Comparison of ENCODE assay signal across 19 cellular contexts in genomic region chr6:128239146-128239545, GRCh38.
DNase-seq lines count a peak whose midpoint lies in the region; ATAC-seq, FAIRE-seq and TF ChIP-seq lines count a peak whose summit lies in the region.
"Had no signal": no experiment of that assay in that cellular context is flagged by ENCODE, and none has a peak within 500 bp of the region (broad histone marks: within the 10 kb centered on the region; RNA-seq: fewer than 3 reads in every experiment).

No MANE protein-coding gene starts in this region.

- POLR2A ChIA-PET in GM12878 (lab: Charles Lee) = no interaction called here

- H3K27me3 ChIP-seq in left ventricle myocardium inferior (ENCODE audit: low read depth) = no peaks in the 10 kb centered on the region
- no peaks in the 10 kb centered on the region for H3K27me3 ChIP-seq in GM12878 (replicated peaks in 1 of 2; ENCODE audit: control insufficient read depth in 2 of 2, insufficient read depth in 2 of 2, low read length in 1 of 2)
- no peaks in the 10 kb centered on the region for H3K27me3 ChIP-seq in gastrocnemius medialis

- H3K9me3 ChIP-seq in left ventricle myocardium inferior (replicated peaks) (no peaks in the 10 kb centered on the region), GM12878 (replicated peaks; ENCODE audit: control insufficient read depth, insufficient read depth, low read length) (no peaks in the 10 kb centered on the region), gastrocnemius medialis (no peaks in the 10 kb centered on the region)
- H3K9me3 ChIP-seq: A549 had no signal

- intact Hi-C loops in left ventricle myocardium inferior (cut with micrococcal nuclease) = no loop called here
- intact Hi-C loops in Right ventricle myocardium superior (cut with DNase I) = no loop called here
- intact Hi-C loops in GM12878 (cut with micrococcal nuclease; ENCODE audit: unreplicated experiment) = no loop called here
- intact Hi-C loops in gastrocnemius medialis (cut with DNase I; ENCODE audit: low total_unique reads) = no loop called here

- no peak overlapping the region for H3K27ac Mint-ChIP-seq in memory B cell

- no peak overlapping the region for H3K4me3 ChIP-seq in left ventricle myocardium inferior
- H3K4me3 ChIP-seq in GM12878 = no peak overlapping the region
- H3K4me3 ChIP-seq in gastrocnemius medialis = no peak overlapping the region
- H3K4me3 ChIP-seq: A549, SK-N-MC had no signal

- SMC1A ChIA-PET in GM12878 (lab: Charles Lee; ENCODE audit: uncharacterized antibody, unreplicated experiment) = no interaction called here

- no TSS peak for BruUV-seq in GM12878 (replicated peaks; lab: Mats Ljungman, UMichigan)

- H3K79me2 ChIP-seq in GM12878 (ENCODE audit: control insufficient read depth, insufficient read depth, low read length) = no peaks in the 10 kb centered on the region

- no peaks in the 10 kb centered on the region for H3K9me3 Mint-ChIP-seq in memory B cell

- H3K4me2 ChIP-seq in GM12878 (ENCODE audit: control insufficient read depth, insufficient read depth) = no peak overlapping the region
- H3K4me2 ChIP-seq: A549 had no signal

- TF ChIP-seq CTCF in left ventricle myocardium inferior (IDR thresholded peaks at IDR 0.05; ENCODE audit: borderline replicate concordance) = no peak
- no peak for TF ChIP-seq CTCF in GM12878 (IDR thresholded peaks at IDR 0.05 in 2 of 3, conservative IDR thresholded peaks at IDR 0.05 in 1 of 3; ENCODE audit: control insufficient read depth in 2 of 3, extremely low read depth in 1 of 3, insufficient read depth in 1 of 3, low read depth in 3 of 3, low read length in 3 of 3)
- no peak for TF ChIP-seq CTCF in gastrocnemius medialis (IDR thresholded peaks at IDR 0.05 in 4 of 5, conservative IDR thresholded peaks at IDR 0.05 in 1 of 5)

- H3K36me3 Mint-ChIP-seq in memory B cell = peaks cover 3% of the 10 kb centered on the region

- no peaks in the 10 kb centered on the region for H3K27me3 Mint-ChIP-seq in memory B cell

- peaks cover 63% of the 10 kb centered on the region for H3K4me1 ChIP-seq in left ventricle myocardium inferior
- H3K4me1 ChIP-seq in GM12878 (ENCODE audit: control insufficient read depth, insufficient read depth, low read length) = no peaks in the 10 kb centered on the region
- peaks cover 0 to 5% of the 10 kb centered on the region in 2 donors for H3K4me1 ChIP-seq in gastrocnemius medialis
- H3K4me1 ChIP-seq: A549 had no signal

- H4K20me1 ChIP-seq in GM12878 (ENCODE audit: control insufficient read depth, insufficient read depth) = no peaks in the 10 kb centered on the region

- no peak for TF ChIP-seq RAD21 in GM12878 (IDR thresholded peaks at IDR 0.05; ENCODE audit: insufficient read depth, low read depth, low read length)

- DNase-seq in left ventricle myocardium inferior (no peak), Right ventricle myocardium superior (no peak), GM12878 (ENCODE audit: low read depth, low spot score) (no peak), memory B cell (ENCODE audit: low spot score in 2 of 2) (no peak), NCI-H1417 (lab: John Stamatoyannopoulos, UW) (no peak), gastrocnemius medialis (no peak), substantia nigra (lab: John Stamatoyannopoulos, UW) (no peak)
- DNase-seq: DMS79 treated with DMSO at 0.1 percent for 48 hours, KBM-7, MV-4-11, NCI-H1930, NCI-H748 treated with DMSO at 0.1 percent for 48 hours, OCI-M1, SHP77 had no signal

- CTCF ChIA-PET in GM12878 (lab: Yijun Ruan, JAX) = no interaction called here

- TF ChIP-seq POLR2A in GM12878 (IDR thresholded peaks at IDR 0.05; ENCODE audit: low read depth, low read length) (no peak), gastrocnemius medialis (IDR thresholded peaks at IDR 0.05) (no peak)

- H3K4me3 Mint-ChIP-seq in memory B cell = peak overlapping the region; percentile 56

- no peak overlapping the region for H2AFZ ChIP-seq in GM12878 (ENCODE audit: control insufficient read depth, low read depth, low read length)

- in situ Hi-C loops in GM12878 (cut with MboI) (no loop called here), gastrocnemius medialis (cut with MboI; ENCODE audit: low sequenced_read_pairs in 4 of 4) (no loop called here)

- ATAC-seq in Right ventricle myocardium superior (ENCODE audit: poor library complexity) = no peak
- ATAC-seq in GM12878 = peak; percentile 45; the same call in 2 of the 3 replicates
- no peak for ATAC-seq in memory B cell (ENCODE audit: low read depth)
- ATAC-seq in gastrocnemius medialis = no peak
- ATAC-seq: A549 had no signal

- no peak overlapping the region for H3K9ac ChIP-seq in GM12878 (ENCODE audit: control insufficient read depth, insufficient read depth, low read length)

- RAD21 ChIA-PET in GM12878 (lab: Charles Lee; ENCODE audit: unreplicated experiment) = interaction anchor here (0.6 kb wide), 1 partner anchor 357 kb away, joined by 3 read pairs; no protein-coding TSS in a partner anchor

- no peaks in the 10 kb centered on the region for H3K36me3 ChIP-seq in left ventricle myocardium inferior
- H3K36me3 ChIP-seq in GM12878 (ENCODE audit: control insufficient read depth in 2 of 2, insufficient read depth in 2 of 2, low read length in 1 of 2) = no peaks in the 10 kb centered on the region
- H3K36me3 ChIP-seq in gastrocnemius medialis = no peaks in the 10 kb centered on the region

- no peak for TF ChIP-seq EP300 in GM12878 (IDR thresholded peaks at IDR 0.05; ENCODE audit: borderline replicate concordance in 1 of 2, control insufficient read depth in 1 of 2, low read depth in 2 of 2, low read length in 2 of 2)

- 29% methylated on average over 1 of the region's 1 CpG for WGBS in GM12878 (ENCODE audit: insufficient coverage, insufficient replicate concordance, low lambda C conversion rate, missing lambda C conversion rate)

- H3K4me1 Mint-ChIP-seq in memory B cell = peaks cover 10% of the 10 kb centered on the region

- H3K27ac ChIP-seq in left ventricle myocardium inferior (replicated peaks) (peak overlapping the region; percentile 22), GM12878 (ENCODE audit: control insufficient read depth, insufficient read depth) (no peak overlapping the region), gastrocnemius medialis (no peak overlapping the region), substantia nigra (ENCODE audit: low read depth, low read length, poor library complexity, severe bottlenecking) (no peak overlapping the region)
- H3K27ac ChIP-seq: A549, C4-2B, SK-N-MC had no signal

- no peak for FAIRE-seq in GM12878 (lab: Jason Lieb, UNC)
- FAIRE-seq: A549, D721Med, H1 had no signal

TF ChIP-seq in GM12878, 131 proteins besides CTCF, POLR2A, EP300 and RAD21:
- TF ChIP-seq SRF (IDR thresholded peaks at IDR 0.05; ENCODE audit: low read depth in 2 of 2, low read length in 2 of 2) (no peak), STAT1 (conservative IDR thresholded peaks at IDR 0.05) (no peak), SMAD5 (IDR thresholded peaks at IDR 0.05; ENCODE audit: low read depth) (no peak), LARP7 (IDR thresholded peaks at IDR 0.05) (no peak), SMC3 (IDR thresholded peaks at IDR 0.05; ENCODE audit: borderline replicate concordance, low read length) (no peak), IRF5 (IDR thresholded peaks at IDR 0.05; ENCODE audit: borderline replicate concordance) (no peak), ZNF24 (IDR thresholded peaks at IDR 0.05) (no peak), JUND (IDR thresholded peaks at IDR 0.05; ENCODE audit: low read depth, low read length) (no peak), RFX5 (IDR thresholded peaks at IDR 0.05; ENCODE audit: low read depth, low read length) (no peak), ZNF217 (IDR thresholded peaks at IDR 0.05) (no peak), CEBPB (IDR thresholded peaks at IDR 0.05; ENCODE audit: borderline replicate concordance in 1 of 2, low read depth in 2 of 2, low read length in 2 of 2) (no peak), HDGF (IDR thresholded peaks at IDR 0.05) (no peak), BRCA1 (IDR thresholded peaks at IDR 0.05; ENCODE audit: low read depth, low read length) (no peak), BCL11A (IDR thresholded peaks at IDR 0.05; ENCODE audit: low read depth, low read length) (no peak), SUZ12 (IDR thresholded peaks at IDR 0.05; ENCODE audit: unreplicated experiment) (no peak), BHLHE40 (IDR thresholded peaks at IDR 0.05; ENCODE audit: borderline replicate concordance in 1 of 2, low read depth in 2 of 2, low read length in 1 of 2) (no peak)
